Comparison of ENCODE assay signal across 20 cellular contexts in genomic region chr9:136504512-136505348, GRCh38. TPM values are rescaled to one million over a fixed set of nuclear protein-coding genes. Genes with fewer than 3 reads are reported as not detected.
A peak's percentile ranks its signal among the peaks of the same experiment; 100 is the strongest.
DNase-seq lines count a peak whose midpoint lies in the region; ATAC-seq, FAIRE-seq and TF ChIP-seq lines count a peak whose summit lies in the region.
"Had no signal": no experiment of that assay in that cellular context is flagged by ENCODE, and none has a peak within 500 bp of the region (broad histone marks: within the 10 kb centered on the region; RNA-seq: fewer than 3 reads in every experiment).

No MANE protein-coding gene starts in this region.

- TF ChIP-seq POLR2A in GM18951 (IDR thresholded peaks at IDR 0.05; ENCODE audit: extremely low read depth, insufficient read depth, insufficient read length), result peak; percentile 14
- TF ChIP-seq POLR2A in H1 (IDR thresholded peaks at IDR 0.05; ENCODE audit: control extremely low read depth in 1 of 2, low read depth in 2 of 2, low read length in 2 of 2), result no peak

- H3K9me3 ChIP-seq in H1 (ENCODE audit: insufficient read depth in 2 of 2, low read depth in 1 of 2, low read length in 1 of 2) (no peaks in the 10 kb centered on the region), neuronal stem cell (replicated peaks in 1 of 2; ENCODE audit: control insufficient read depth in 2 of 2, insufficient read depth in 1 of 2, low read depth in 1 of 2, low read length in 2 of 2) (no peaks in the 10 kb centered on the region)
- H3K9me3 ChIP-seq: BLaER1 had no signal

- no peak for FAIRE-seq in H1 (lab: Jason Lieb, UNC)
- FAIRE-seq: H54, HTR-8/SVneo had no signal

- H3K4me1 ChIP-seq in H1 (replicated peaks in 1 of 4; ENCODE audit: control insufficient read depth in 3 of 4, insufficient read depth in 4 of 4, low read length in 3 of 4), result no peaks in the 10 kb centered on the region
- H3K4me1 ChIP-seq in neuronal stem cell (ENCODE audit: control insufficient read depth in 2 of 2, insufficient read depth in 1 of 2, low read depth in 1 of 2, low read length in 2 of 2), result no peaks in the 10 kb centered on the region
- H3K4me1 ChIP-seq: BLaER1 had no signal

- H2BK20ac ChIP-seq in H1 (ENCODE audit: low read length), result no peak overlapping the region

- H3K4me2 ChIP-seq in H1 (ENCODE audit: insufficient read depth in 1 of 2, low read depth in 2 of 2, low read length in 2 of 2), result no peak overlapping the region
- H3K4me2 ChIP-seq in neuronal stem cell (ENCODE audit: insufficient read depth, low read length, poor library complexity, severe bottlenecking), result no peak overlapping the region
- H3K4me2 ChIP-seq: BLaER1 had no signal

- H3K23ac ChIP-seq in H1 (ENCODE audit: insufficient read length) (no peak overlapping the region), neuronal stem cell (ENCODE audit: low read depth, low read length, poor library complexity) (peak overlapping the region; percentile 85)

- H3K27ac ChIP-seq in RWPE1, result peak overlapping the region; percentile 37
- no peak overlapping the region for H3K27ac ChIP-seq in H1 (ENCODE audit: low read depth, low read length)
- no peak overlapping the region for H3K27ac ChIP-seq in neuronal stem cell (replicated peaks; ENCODE audit: low read length)
- H3K27ac ChIP-seq: BLaER1, GM23248 had no signal

- no peak overlapping the region for H2AK5ac ChIP-seq in H1 (ENCODE audit: low read depth, low read length)
- H2AK5ac ChIP-seq in neuronal stem cell (ENCODE audit: low read depth, low read length), result peak overlapping the region; percentile 37

- no peak for TF ChIP-seq EP300 in H1 (IDR thresholded peaks at IDR 0.05; ENCODE audit: borderline replicate concordance in 1 of 2, low read depth in 2 of 2, low read length in 2 of 2)

- H3K4me3 ChIP-seq in H1 (ENCODE audit: extremely low read depth in 1 of 4, insufficient read depth in 2 of 4, low read depth in 3 of 4, low read length in 4 of 4) (no peak overlapping the region), neuronal stem cell (ENCODE audit: low read length in 2 of 2) (no peak overlapping the region)
- H3K4me3 ChIP-seq: BLaER1, GM23248 had no signal

- H4K91ac ChIP-seq in H1 (replicated peaks; ENCODE audit: insufficient read length, low read length), result no peak overlapping the region
- H4K91ac ChIP-seq in neuronal stem cell (ENCODE audit: low read depth, low read length, poor library complexity), result no peak overlapping the region

- CTCF ChIA-PET in RWPE1 (lab: Yijun Ruan, JAX), result interaction anchor here (0.5 to 2.2 kb wide), 3 partner anchors 16 to 54 kb away, joined by 5 to 13 read pairs (median 6); no protein-coding TSS in a partner anchor
- CTCF ChIA-PET in H1 (lab: Charles Lee; ENCODE audit: partially characterized antibody), result interaction anchor here (0.7 to 1.9 kb wide), 9 partner anchors 16 to 187 kb away, joined by 3 to 20 read pairs (median 5); no protein-coding TSS in a partner anchor

- DNase-seq in RWPE1 (ENCODE audit: low spot score) (no peak), H1 (ENCODE audit: low read depth in 1 of 2, low spot score in 2 of 2) (no peak), neuronal stem cell (ENCODE audit: low spot score) (no peak), GM10266 (ENCODE audit: extremely low spot score) (no peak), GM20000 (ENCODE audit: low spot score) (no peak)
- DNase-seq: 8988T; CD4-positive, alpha-beta memory T cell; DMS153; DMS79; GDM1; GM23248; HFFc6; IMR-90; KG1 had no signal

- ATAC-seq in GM18870 (IDR thresholded peaks at IDR 0.05; ENCODE audit: unreplicated experiment), result no peak
- ATAC-seq: HCT116 had no signal

- H3K9ac ChIP-seq in H1 (replicated peaks in 1 of 4; ENCODE audit: extremely low read depth in 1 of 4, low read depth in 3 of 4, low read length in 3 of 4) (no peak overlapping the region), neuronal stem cell (ENCODE audit: low read depth, low read length, poor library complexity) (no peak overlapping the region)
- H3K9ac ChIP-seq: BLaER1, GM23248 had no signal

- no peak overlapping the region; the same call in 1 of the 2 replicates for H2BK5ac ChIP-seq in H1 (ENCODE audit: low read depth, low read length)
- peak overlapping the region; percentile 82 for H2BK5ac ChIP-seq in neuronal stem cell (ENCODE audit: low read length)

- no peak overlapping the region for H3K56ac ChIP-seq in H1 (replicated peaks; ENCODE audit: insufficient read length, low read depth, low read length)

- H3K18ac ChIP-seq in H1 (ENCODE audit: extremely low read depth, low read length) (no peak overlapping the region), neuronal stem cell (ENCODE audit: low read length) (no peak overlapping the region)

- in situ Hi-C loops in GM18951 (cut with MboI; ENCODE audit: low sequenced_read_pairs, unreplicated experiment), result no loop called here

- no peak for TF ChIP-seq RAD21 in H1 (IDR thresholded peaks at IDR 0.05 in 1 of 2, conservative IDR thresholded peaks at IDR 0.05 in 1 of 2; ENCODE audit: low read depth in 2 of 2, low read length in 2 of 2)

- H3K79me2 ChIP-seq in H1 (ENCODE audit: control insufficient read depth in 1 of 2, insufficient read depth in 2 of 2, low read length in 2 of 2), result no peaks in the 10 kb centered on the region

- no peak for TF ChIP-seq CTCF in RWPE1 (conservative IDR thresholded peaks at IDR 0.05; ENCODE audit: low read depth)
- TF ChIP-seq CTCF in H1 (IDR thresholded peaks at IDR 0.05; ENCODE audit: control extremely low read depth in 1 of 3, insufficient read depth in 1 of 3, low read depth in 1 of 3, low read length in 3 of 3), result no peak
- TF ChIP-seq CTCF in GM10266 (IDR thresholded peaks at IDR 0.05; ENCODE audit: control insufficient read depth, insufficient read depth, low read depth, missing control alignments), result no peak
- no peak for TF ChIP-seq CTCF in GM20000 (IDR thresholded peaks at IDR 0.05; ENCODE audit: extremely low read depth, missing control alignments)

- H3K4ac ChIP-seq in H1 (replicated peaks; ENCODE audit: insufficient read length, low read depth, low read length), result no peak overlapping the region
- no peak overlapping the region for H3K4ac ChIP-seq in neuronal stem cell (ENCODE audit: low read length)

- WGBS in H1 (ENCODE audit: extremely low coverage in 1 of 2, insufficient coverage in 1 of 2, insufficient read length in 1 of 2, insufficient replicate concordance in 2 of 2, low coverage in 1 of 2, low lambda C conversion rate in 2 of 2, missing lambda C conversion rate in 1 of 2), 2 experiments, result 92% methylated on average over 40 of the region's 68 CpGs; no CpG with 5 or more reads in 1 of the 2 experiments
- WGBS in neuronal stem cell (ENCODE audit: extremely low coverage in 2 of 2, insufficient read length in 2 of 2, insufficient replicate concordance in 1 of 2), 2 donors, result no CpG with 5 or more reads among the region's 68 CpGs

- H2BK12ac ChIP-seq in H1 (ENCODE audit: low read depth, low read length) (no peak overlapping the region), neuronal stem cell (ENCODE audit: low read length) (no peak overlapping the region)

- H3K79me1 ChIP-seq in H1 (ENCODE audit: low read depth, low read length) (no peaks in the 10 kb centered on the region), neuronal stem cell (ENCODE audit: low read depth, low read length) (peaks cover 27% of the 10 kb centered on the region)

- no peak overlapping the region for H4K5ac ChIP-seq in H1 (ENCODE audit: insufficient read length, low read depth, low read length)

- H2BK15ac ChIP-seq in H1 (ENCODE audit: low read length) (no peak overlapping the region), neuronal stem cell (ENCODE audit: low read length) (no peak overlapping the region)

- H3K23me2 ChIP-seq in H1 (ENCODE audit: low read depth, low read length), result no peaks in the 10 kb centered on the region

- no peak overlapping the region for H3K14ac ChIP-seq in H1 (ENCODE audit: insufficient read length)
- peak overlapping the region; percentile 21 for H3K14ac ChIP-seq in neuronal stem cell (ENCODE audit: low read length)

- H3K36me3 ChIP-seq in H1 (ENCODE audit: control insufficient read depth in 2 of 4, insufficient read depth in 4 of 4, low read length in 3 of 4) (peaks cover 31 to 90% (median 51%) of the 10 kb centered on the region in 4 experiments), neuronal stem cell (replicated peaks in 1 of 2; ENCODE audit: control insufficient read depth in 2 of 2, insufficient read depth in 2 of 2, low read length in 2 of 2) (peaks cover 84 to 96% of the 10 kb centered on the region in 2 donors)

- no peak overlapping the region for H2AFZ ChIP-seq in H1 (ENCODE audit: low read length)
- H2AFZ ChIP-seq in neuronal stem cell (ENCODE audit: low read length), result no peak overlapping the region
- H2AFZ ChIP-seq: GM23248 had no signal

- H3K27me3 ChIP-seq in H1 (replicated peaks in 1 of 4; ENCODE audit: control insufficient read depth in 3 of 4, extremely low read depth in 1 of 4, insufficient read depth in 3 of 4, low read length in 3 of 4) (no peaks in the 10 kb centered on the region), neuronal stem cell (ENCODE audit: control insufficient read depth in 3 of 3, insufficient read depth in 3 of 3, low read depth in 1 of 3, low read length in 3 of 3) (no peaks in the 10 kb centered on the region)
- H3K27me3 ChIP-seq: BLaER1 had no signal

- POLR2A ChIA-PET in RWPE1 (lab: Yijun Ruan, JAX; ENCODE audit: low non-redundant PET), result no interaction called here
- POLR2A ChIA-PET in H1 (lab: Charles Lee; ENCODE audit: partially characterized antibody), result interaction anchor here (0.8 to 2.1 kb wide), 4 partner anchors 11 to 191 kb away, joined by 3 to 6 read pairs (median 3); no protein-coding TSS in a partner anchor

- H4K20me1 ChIP-seq in H1 (replicated peaks in 1 of 2; ENCODE audit: control insufficient read depth in 1 of 2, insufficient read depth in 2 of 2, low read length in 2 of 2), result peaks cover 0 to 22% of the 10 kb centered on the region in 2 experiments

- H2BK120ac ChIP-seq in H1 (replicated peaks; ENCODE audit: low read depth, low read length) (no peak overlapping the region), neuronal stem cell (ENCODE audit: low read depth, low read length) (no peak overlapping the region)

- no peak overlapping the region; the same call in none of the 2 replicates for H4K8ac ChIP-seq in H1 (ENCODE audit: extremely low read depth, insufficient read depth, low read length)
- H4K8ac ChIP-seq in neuronal stem cell (ENCODE audit: low read depth, low read length), result no peak overlapping the region

RNA-seq across cellular contexts. Expression of gene SEC16A, which starts 21.9 kb away (rescaled TPM):
- total RNA-seq in H1 (2021; fragmentation: NEBNext Ultra II Directional; extraction: Animal tissue kit (Norgen Biotek cat#: 25700)), result 47.1 and 49.0 TPM in 2 replicates
- 21.6 and 25.1 TPM in 2 replicates for polyA plus RNA-seq in H1 (2011; rRNA removed)
- polyA plus RNA-seq in H1 (2011; cell fraction: cytosol; rRNA removed), result 14.2 TPM
- 48.6 TPM for polyA plus RNA-seq in H1 (2011; cell fraction: nucleus; rRNA removed)
- 37.5 to 42.3 TPM (median 39.5 TPM) in 4 replicates for polyA plus RNA-seq in H1 (2012, experiment 1 of 2)
- polyA plus RNA-seq in H1 (2012, experiment 2 of 2), result 38.1 TPM
- 26.8 TPM for polyA plus RNA-seq in H1 (2013, experiment 1 of 2)
- polyA plus RNA-seq in H1 (2013, experiment 2 of 2), result 24.9 TPM
- polyA minus RNA-seq in H1 (2011; rRNA and poly(A)+ RNA removed), result 20.7 and 22.0 TPM in 2 replicates
- 27.2 TPM for polyA minus RNA-seq in H1 (2011; cell fraction: cytosol; rRNA and poly(A)+ RNA removed)
- 24.2 TPM for polyA minus RNA-seq in H1 (2011; cell fraction: nucleus; rRNA and poly(A)+ RNA removed)
- polyA plus RNA-seq in neuronal stem cell (2013, experiment 1 of 2), result 14.7 TPM
- 15.9 TPM for polyA plus RNA-seq in neuronal stem cell (2013, experiment 2 of 2)

RNA-seq across cellular contexts. Expression of gene NOTCH1, which starts 41.1 kb away (rescaled TPM):
- 55.6 and 60.9 TPM in 2 replicates for total RNA-seq in H1 (2021; fragmentation: NEBNext Ultra II Directional; extraction: Animal tissue kit (Norgen Biotek cat#: 25700))
- polyA plus RNA-seq in H1 (2011; rRNA removed), result 6.9 and 19.9 TPM in 2 replicates
- polyA plus RNA-seq in H1 (2011; cell fraction: cytosol; rRNA removed), result 7.3 TPM
- 41.0 TPM for polyA plus RNA-seq in H1 (2011; cell fraction: nucleus; rRNA removed)
- polyA plus RNA-seq in H1 (2012, experiment 1 of 2), result 17.4 to 31.4 TPM (median 28.7 TPM) in 4 replicates
- 20.1 TPM for polyA plus RNA-seq in H1 (2012, experiment 2 of 2)
- 33.5 TPM for polyA plus RNA-seq in H1 (2013, experiment 1 of 2)
- 26.3 TPM for polyA plus RNA-seq in H1 (2013, experiment 2 of 2)
- polyA minus RNA-seq in H1 (2011; rRNA and poly(A)+ RNA removed), result 12.2 and 13.8 TPM in 2 replicates
- 58.8 TPM for polyA minus RNA-seq in H1 (2011; cell fraction: cytosol; rRNA and poly(A)+ RNA removed)
- polyA minus RNA-seq in H1 (2011; cell fraction: nucleus; rRNA and poly(A)+ RNA removed), result 41.9 TPM
- 32.9 TPM for polyA plus RNA-seq in neuronal stem cell (2013, experiment 1 of 2)
- 33.2 TPM for polyA plus RNA-seq in neuronal stem cell (2013, experiment 2 of 2)
